20 cellular contexts compared by ENCODE assay signal in the genomic region with DNA sequence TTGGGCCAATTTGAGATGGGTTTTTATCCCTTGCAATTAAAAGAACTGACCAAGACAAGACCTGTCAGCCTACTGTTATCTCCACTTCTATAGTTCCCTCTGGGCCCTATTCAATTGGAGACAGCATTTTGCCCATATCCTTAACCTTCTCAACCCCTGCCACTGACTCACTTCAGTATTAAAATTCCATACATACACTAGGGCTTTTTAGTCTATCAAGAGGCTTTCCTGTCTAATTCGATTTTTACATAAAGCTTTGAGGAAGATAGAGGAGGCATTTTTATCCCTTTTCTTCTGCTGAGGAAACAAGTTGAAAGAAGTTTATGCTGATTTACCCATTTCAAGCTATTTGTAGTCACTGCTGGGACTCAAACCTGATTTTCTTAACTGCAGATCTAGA.
"Had no signal": no experiment of that assay in that cellular context is flagged by ENCODE, and none has a peak within 500 bp of the region (broad histone marks: within the 10 kb centered on the region; RNA-seq: fewer than 3 reads in every experiment).

No MANE protein-coding gene starts in this region.

- H3K36me3 Mint-ChIP-seq: activated naive CD8-positive, alpha-beta T cell; memory B cell; natural killer cell treated with Interleukin-12 subunit alpha and Interleukin-12 subunit beta and Interleukin-15 and Interleukin-18, amount 100 ng/mL, for 72 hours had no signal

- H3K27me3 ChIP-seq: left lung had no signal

- H3K9me3 ChIP-seq: left lung, prostate gland had no signal

- FAIRE-seq: TTC549 had no signal

- ATAC-seq: activated CD4-positive, CD25-positive, alpha-beta regulatory T cell treated with anti-CD3 and anti-CD28 coated beads, Interleukin-2, amount 50 U/mL, for 24 hours; activated T-cell treated with anti-CD3 and anti-CD28 coated beads, Interleukin-2, amount 50 U/mL, for 4 hours; foreskin keratinocyte; left lung; natural killer cell treated with Interleukin-12 subunit alpha and Interleukin-12 subunit beta and Interleukin-15 and Interleukin-18, amount 100 ng/mL, for 72 hours; sciatic nerve; stimulated activated naive CD8-positive, alpha-beta T cell treated with anti-CD3 and anti-CD28 coated beads, Interleukin-15, Interleukin-2, amounts not matched to agents 100 U/mL and 50 U/mL, for 24 hours had no signal

- H3K4me1 Mint-ChIP-seq: memory B cell had no signal

- H3K4me3 Mint-ChIP-seq: activated naive CD8-positive, alpha-beta T cell; activated T-cell treated with anti-CD3 and anti-CD28 coated beads, Interleukin-2, amount 50 U/mL, for 4 hours; endodermal cell; memory B cell; natural killer cell treated with Interleukin-12 subunit alpha and Interleukin-12 subunit beta and Interleukin-15 and Interleukin-18, amount 100 ng/mL, for 72 hours had no signal

- H3K9me3 Mint-ChIP-seq: activated T-cell treated with anti-CD3 and anti-CD28 coated beads, Interleukin-2, amount 50 U/mL, for 4 hours; endodermal cell; memory B cell; natural killer cell treated with Interleukin-12 subunit alpha and Interleukin-12 subunit beta and Interleukin-15 and Interleukin-18, amount 100 ng/mL, for 72 hours had no signal

- H3K36me3 ChIP-seq: left lung, prostate gland had no signal

- H3K27ac Mint-ChIP-seq: activated naive CD8-positive, alpha-beta T cell; endodermal cell; memory B cell; natural killer cell treated with Interleukin-12 subunit alpha and Interleukin-12 subunit beta and Interleukin-15 and Interleukin-18, amount 100 ng/mL, for 72 hours had no signal

- H3K4me3 ChIP-seq: left lung, prostate gland had no signal

- H3K4me1 ChIP-seq: foreskin keratinocyte, left lung, prostate gland had no signal

- DNase-seq: activated CD4-positive, alpha-beta T cell treated with anti-CD3 and anti-CD28 coated beads, Interleukin-2, amount 50 U/mL, for 48 hours; activated effector memory CD4-positive, alpha-beta T cell treated with anti-CD3 and anti-CD28 coated beads, Interleukin-2, amount 50 U/mL, for 16 hours; activated T-cell treated with anti-CD3 and anti-CD28 coated beads, Interleukin-2, amount 50 U/mL, for 4 hours; endodermal cell; foreskin keratinocyte; head of caudate nucleus; islet precursor cell; left lung; occipital lobe; stimulated activated CD4-positive, alpha-beta T cell treated with anti-CD3 and anti-CD28 coated beads, Interleukin-4, amount 100 ng/mL, for 1 hour; stimulated activated CD8-positive, alpha-beta memory T cell treated with anti-CD3 and anti-CD28 coated beads, Interleukin-4, amount 100 ng/mL, for 48 hours; stimulated activated naive CD8-positive, alpha-beta T cell treated with anti-CD3 and anti-CD28 coated beads, Interleukin-15, Interleukin-2, amounts not matched to agents 100 U/mL and 50 U/mL, for 24 hours; T-helper 2 cell had no signal

- H3K27ac ChIP-seq: foreskin keratinocyte, left lung, prostate gland had no signal

- H3K27me3 Mint-ChIP-seq: activated naive CD8-positive, alpha-beta T cell; memory B cell; natural killer cell treated with Interleukin-12 subunit alpha and Interleukin-12 subunit beta and Interleukin-15 and Interleukin-18, amount 100 ng/mL, for 72 hours had no signal
